ENCODE assay signal across 23 cellular contexts in the genomic region with DNA sequence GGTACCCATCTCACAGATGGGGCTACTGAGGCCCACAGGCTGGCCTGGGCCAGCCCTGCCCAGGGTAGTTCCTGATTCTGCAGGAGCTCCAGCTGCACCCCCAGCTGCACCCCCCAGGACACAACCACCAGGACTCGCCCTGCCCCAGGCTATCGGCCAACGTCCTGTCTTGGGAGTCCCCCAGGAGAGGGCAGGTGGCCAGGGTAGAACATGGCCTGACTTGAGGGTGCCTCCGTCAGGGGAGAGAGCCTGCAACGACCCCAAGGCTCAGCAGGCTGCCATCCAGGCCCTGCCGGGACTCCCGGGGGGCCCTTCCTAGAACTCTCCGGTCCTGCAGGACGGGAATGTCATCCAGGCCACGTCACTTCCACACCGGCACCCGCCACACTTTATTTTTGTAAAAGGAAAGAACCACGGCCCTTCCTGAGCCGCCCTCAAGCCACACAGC. TPM values are rescaled to one million over a fixed set of nuclear protein-coding genes. Genes with fewer than 3 reads are reported as not detected.
DNase-seq lines count a peak whose midpoint lies in the region; ATAC-seq, FAIRE-seq and TF ChIP-seq lines count a peak whose summit lies in the region.
"Had no signal": no experiment of that assay in that cellular context is flagged by ENCODE, and none has a peak within 500 bp of the region (broad histone marks: within the 10 kb centered on the region; RNA-seq: fewer than 3 reads in every experiment).

No MANE protein-coding gene starts in this region.

- H3K4me1 ChIP-seq in esophagus muscularis mucosa, result peaks cover 6 to 32% (median 9%) of the 10 kb centered on the region in 4 donors
- H3K4me1 ChIP-seq in HepG2 (ENCODE audit: insufficient read depth, low read length), result peaks cover 9% of the 10 kb centered on the region; the same call in 1 of the 2 replicates
- H3K4me1 ChIP-seq in skeletal muscle tissue (ENCODE audit: control insufficient read depth in 3 of 3, insufficient read depth in 3 of 3, low read length in 3 of 3), result peaks cover 24 to 40% (median 34%) of the 10 kb centered on the region in 3 donors
- H3K4me1 ChIP-seq: HAP-1 had no signal

- in situ Hi-C loops in HepG2 (cut with HindIII; ENCODE audit: extremely low pct_ligation_motif_present, low pct_unique_long_range_greater_than_20kb), result no loop called here
- in situ Hi-C loops in GM13977 (cut with MboI; ENCODE audit: low pct_unique_long_range_greater_than_20kb, low sequenced_read_pairs, unreplicated experiment), result no loop called here

- no TSS peak for BruUV-seq in HepG2 (replicated peaks; lab: Mats Ljungman, UMichigan)

- no peak overlapping the region for H3K4me2 ChIP-seq in HepG2 (ENCODE audit: low read depth, low read length)

- DNase-seq in H7 (peak; percentile 65), esophagus muscularis mucosa (ENCODE audit: extremely low spot score) (no peak), HepG2 (ENCODE audit: low spot score) (no peak), amygdala (lab: John Stamatoyannopoulos, UW) (no peak), GM13977 (ENCODE audit: low spot score) (no peak), NCI-H1417 treated with DMSO at 0.1 percent for 48 hours (lab: John Stamatoyannopoulos, UW) (no peak)
- DNase-seq: activated CD4-positive, alpha-beta T cell treated with anti-CD3 and anti-CD28 coated beads, Interleukin-2, amount 10 ng/mL, durations not matched to agents 7 days and 5 days; C1 segment of cervical spinal cord; DMS79 treated with DMSO at 0.1 percent for 48 hours; NCI-H1105; NCI-H2029; NCI-H774; stimulated activated CD4-positive, alpha-beta T cell treated with anti-CD3 and anti-CD28 coated beads, Interleukin-1b, Interleukin-23, amount 100 ng/mL, for 48 hours; substantia nigra; T-helper 9 cell; WERI-Rb-1 had no signal

- H3K9me3 ChIP-seq in esophagus muscularis mucosa (no peaks in the 10 kb centered on the region), HepG2 (ENCODE audit: low read length) (no peaks in the 10 kb centered on the region), skeletal muscle tissue (ENCODE audit: control insufficient read depth in 3 of 3, low read length in 3 of 3) (no peaks in the 10 kb centered on the region)
- H3K9me3 ChIP-seq: HAP-1, mucosa of descending colon had no signal

- TF ChIP-seq CTCF in esophagus muscularis mucosa (IDR thresholded peaks at IDR 0.05) (no peak), HepG2 (CRISPR knock-in tag; IDR thresholded peaks at IDR 0.05) (no peak), GM13977 (IDR thresholded peaks at IDR 0.05; ENCODE audit: extremely low read depth, insufficient read depth, missing control alignments) (no peak)

- FAIRE-seq in HepG2 (lab: Jason Lieb, UNC), result no peak
- FAIRE-seq: islet of Langerhans had no signal

- intact Hi-C loops in esophagus muscularis mucosa (cut with DNase I) (no loop called here), HepG2 (cut with micrococcal nuclease; ENCODE audit: unreplicated experiment) (no loop called here)

- TF ChIP-seq EP300 in esophagus muscularis mucosa (IDR thresholded peaks at IDR 0.05), result no peak
- TF ChIP-seq EP300 in HepG2 (IDR thresholded peaks at IDR 0.05; ENCODE audit: low read depth in 2 of 2, low read length in 2 of 2), result no peak
- TF ChIP-seq EP300 in HepG2 (CRISPR knock-in tag; IDR thresholded peaks at IDR 0.05; ENCODE audit: borderline replicate concordance), result no peak

- ATAC-seq in HepG2 (no peak), GM21737 (IDR thresholded peaks at IDR 0.05; ENCODE audit: unreplicated experiment) (no peak)
- ATAC-seq: mucosa of descending colon had no signal

- POLR2A ChIA-PET in HepG2 (lab: Yijun Ruan, JAX), result no interaction called here

- no peak overlapping the region for H3K9ac ChIP-seq in HepG2 (ENCODE audit: insufficient read depth, low read depth, low read length)
- H3K9ac ChIP-seq in skeletal muscle tissue (ENCODE audit: low read depth in 1 of 3, low read length in 3 of 3), result peak overlapping the region; percentile 79 to 85 (median 83)

- H2AFZ ChIP-seq in HepG2 (ENCODE audit: low read length), result no peak overlapping the region

- TF ChIP-seq POLR2A in esophagus muscularis mucosa (IDR thresholded peaks at IDR 0.05; ENCODE audit: low read depth) (no peak), HepG2 (IDR thresholded peaks at IDR 0.05; ENCODE audit: insufficient read depth in 1 of 2, low read depth in 2 of 2, low read length in 2 of 2) (no peak)

- no peaks in the 10 kb centered on the region for H3K79me2 ChIP-seq in HepG2 (ENCODE audit: insufficient read depth, low read length)

- 54% methylated on average over 13 of the region's 14 CpGs for WGBS in esophagus muscularis mucosa
- WGBS in HepG2 (ENCODE audit: low lambda C conversion rate), result 19% methylated on average over 10 of the region's 14 CpGs

- TF ChIP-seq RAD21 in HepG2 (CRISPR knock-in tag; IDR thresholded peaks at IDR 0.05), result no peak

- no peaks in the 10 kb centered on the region for H4K20me1 ChIP-seq in HepG2 (ENCODE audit: insufficient read depth, low read length)

- H3K36me3 ChIP-seq in H7 (replicated peaks; ENCODE audit: control insufficient read depth, insufficient read depth, low read length) (no peaks in the 10 kb centered on the region), esophagus muscularis mucosa (peaks cover 0 to 65% (median 12%) of the 10 kb centered on the region in 4 donors), HepG2 (replicated peaks in 1 of 2; ENCODE audit: control insufficient read depth in 1 of 2, insufficient read depth in 2 of 2, low read length in 2 of 2) (no peaks in the 10 kb centered on the region), skeletal muscle tissue (ENCODE audit: control insufficient read depth in 3 of 3, insufficient read depth in 3 of 3, low read length in 3 of 3) (peaks cover 5 to 20% (median 13%) of the 10 kb centered on the region in 3 donors)

- CTCF ChIA-PET in HepG2 (lab: Yijun Ruan, JAX; ENCODE audit: low intra/inter-chr PET ratio, low total read pairs), result no interaction called here

- H3K27me3 ChIP-seq in H7 (ENCODE audit: control insufficient read depth, insufficient read depth, low read length) (no peaks in the 10 kb centered on the region), esophagus muscularis mucosa (no peaks in the 10 kb centered on the region), HepG2 (ENCODE audit: control insufficient read depth in 1 of 2, insufficient read depth in 2 of 2, low read length in 2 of 2) (peaks cover 32 to 64% of the 10 kb centered on the region in 2 experiments), skeletal muscle tissue (ENCODE audit: control insufficient read depth in 3 of 3, insufficient read depth in 3 of 3, low read length in 3 of 3) (no peaks in the 10 kb centered on the region)

- H3K4me3 ChIP-seq in H7 (ENCODE audit: insufficient read depth, low read depth, low read length), result no peak overlapping the region
- no peak overlapping the region for H3K4me3 ChIP-seq in esophagus muscularis mucosa
- no peak overlapping the region for H3K4me3 ChIP-seq in HepG2 (replicated peaks in 1 of 3; ENCODE audit: insufficient read depth in 1 of 3, low read depth in 2 of 3, low read length in 3 of 3)
- H3K4me3 ChIP-seq in skeletal muscle tissue (ENCODE audit: low read length in 3 of 3), result peak overlapping the region; percentile 30 to 64 (median 57)
- H3K4me3 ChIP-seq: HAP-1, lung, mucosa of descending colon, skin epidermis had no signal

- H3K27ac ChIP-seq in esophagus muscularis mucosa (replicated peaks in 1 of 4) (peak overlapping the region in 3 of 4 donors; percentile 45 to 54 (median 48)), HepG2 (ENCODE audit: extremely low read length, insufficient read depth, low read length) (no peak overlapping the region), skeletal muscle tissue (ENCODE audit: low read depth, low read length) (peak overlapping the region; percentile 99)
- H3K27ac ChIP-seq: WERI-Rb-1 had no signal

RNA-seq across cellular contexts. Expression of gene JAG2, which starts 15.8 kb away (rescaled TPM):
- 13.0 and 17.9 TPM in 2 replicates for total RNA-seq in H7 (2014; rRNA removed; shearing (Covaris generic))
- total RNA-seq in esophagus muscularis mucosa (10 to 100 TPM in 3 of 4 donors, 1 to 10 TPM in 1; 5.0 to 19.0 (median 13.9) TPM), HepG2 (2016; rRNA removed; fragmentation: Illumina TruSeq; extraction: Trizol) (0.04 TPM in 1 of 2 replicates, not detected in the other), skeletal muscle tissue (33.9 TPM)
- total RNA-seq in HepG2 (2016; cell fraction: cytosol; rRNA removed; fragmentation: Illumina TruSeq; extraction: Trizol; ENCODE audit: low read depth), result not detected in 2 replicates
- total RNA-seq in HepG2 (2016; cell fraction: insoluble cytoplasmic fraction; rRNA removed; fragmentation: Illumina TruSeq; extraction: Trizol), result not detected in 2 replicates
- not detected in 2 replicates for total RNA-seq in HepG2 (2016; cell fraction: membrane; rRNA removed; fragmentation: Illumina TruSeq; extraction: Trizol)
- total RNA-seq in HepG2 (2016; cell fraction: nucleus; rRNA removed; fragmentation: Illumina TruSeq; extraction: Trizol), result not detected in 2 replicates
- 0.16 and 0.22 TPM in 2 replicates for polyA plus RNA-seq in HepG2 (2011; rRNA removed)
- 0.04 and 0.10 TPM in 2 replicates for polyA plus RNA-seq in HepG2 (2011; cell fraction: cytosol; rRNA removed)
- polyA plus RNA-seq in HepG2 (2011; cell fraction: nucleus; rRNA removed), result 1.3 and 3.3 TPM in 2 replicates
- 0.16 TPM in 1 of 2 replicates, not detected in the other for polyA plus RNA-seq in HepG2 (2012)
- polyA plus RNA-seq in HepG2 (2016; cell fraction: cytosol; fragmentation: Illumina TruSeq; extraction: Trizol; ENCODE audit: low read depth), result not detected in 2 replicates
- polyA plus RNA-seq in HepG2 (2016; cell fraction: insoluble cytoplasmic fraction; fragmentation: Illumina TruSeq; extraction: Trizol; ENCODE audit: low read depth), result not detected in 2 replicates
- polyA plus RNA-seq in HepG2 (2016; cell fraction: membrane; fragmentation: Illumina TruSeq; extraction: Trizol; ENCODE audit: low read depth), result not detected in 2 replicates
- not detected in 2 replicates for polyA plus RNA-seq in HepG2 (2016; cell fraction: nucleus; fragmentation: Illumina TruSeq; extraction: Trizol; ENCODE audit: insufficient read depth, low read depth)
- polyA minus RNA-seq in HepG2 (2011; rRNA and poly(A)+ RNA removed; ENCODE audit: low replicate concordance), result 0.36 and 6.6 TPM in 2 replicates
- 0.44 TPM in 1 of 2 replicates, not detected in the other for polyA minus RNA-seq in HepG2 (2011; cell fraction: cytosol; rRNA and poly(A)+ RNA removed)
- polyA minus RNA-seq in HepG2 (2011; cell fraction: nucleus; rRNA and poly(A)+ RNA removed), result 0.13 TPM in 1 of 2 replicates, not detected in the other

RNA-seq across cellular contexts. Expression of gene NUDT14, which starts 28.3 kb away (rescaled TPM):
- 30.4 and 33.6 TPM in 2 replicates for total RNA-seq in H7 (2014; rRNA removed; shearing (Covaris generic))
- 1 to 10 TPM; 2.1 to 6.2 (median 5.8) TPM for total RNA-seq in esophagus muscularis mucosa
- total RNA-seq in HepG2 (2016; rRNA removed; fragmentation: Illumina TruSeq; extraction: Trizol), result 4.0 and 5.8 TPM in 2 replicates
- total RNA-seq in HepG2 (2016; cell fraction: cytosol; rRNA removed; fragmentation: Illumina TruSeq; extraction: Trizol; ENCODE audit: low read depth), result 9.0 and 9.9 TPM in 2 replicates
- 4.4 and 5.8 TPM in 2 replicates for total RNA-seq in HepG2 (2016; cell fraction: insoluble cytoplasmic fraction; rRNA removed; fragmentation: Illumina TruSeq; extraction: Trizol)
- total RNA-seq in HepG2 (2016; cell fraction: membrane; rRNA removed; fragmentation: Illumina TruSeq; extraction: Trizol), result 7.1 and 10.6 TPM in 2 replicates
- 2.4 and 2.7 TPM in 2 replicates for total RNA-seq in HepG2 (2016; cell fraction: nucleus; rRNA removed; fragmentation: Illumina TruSeq; extraction: Trizol)
- 6.1 and 6.7 TPM in 2 replicates for polyA plus RNA-seq in HepG2 (2011; rRNA removed)
- polyA plus RNA-seq in HepG2 (2011; cell fraction: cytosol; rRNA removed), result 5.7 and 9.2 TPM in 2 replicates
- 5.6 and 6.5 TPM in 2 replicates for polyA plus RNA-seq in HepG2 (2011; cell fraction: nucleus; rRNA removed)
- polyA plus RNA-seq in HepG2 (2012), result 4.5 and 5.4 TPM in 2 replicates
- 11.3 and 13.8 TPM in 2 replicates for polyA plus RNA-seq in HepG2 (2016; cell fraction: cytosol; fragmentation: Illumina TruSeq; extraction: Trizol; ENCODE audit: low read depth)
- 4.0 and 5.1 TPM in 2 replicates for polyA plus RNA-seq in HepG2 (2016; cell fraction: insoluble cytoplasmic fraction; fragmentation: Illumina TruSeq; extraction: Trizol; ENCODE audit: low read depth)
- polyA plus RNA-seq in HepG2 (2016; cell fraction: membrane; fragmentation: Illumina TruSeq; extraction: Trizol; ENCODE audit: low read depth), result 7.8 and 10.1 TPM in 2 replicates
- 5.5 and 5.6 TPM in 2 replicates for polyA plus RNA-seq in HepG2 (2016; cell fraction: nucleus; fragmentation: Illumina TruSeq; extraction: Trizol; ENCODE audit: insufficient read depth, low read depth)
- 3.5 and 4.3 TPM in 2 replicates for polyA minus RNA-seq in HepG2 (2011; rRNA and poly(A)+ RNA removed; ENCODE audit: low replicate concordance)
- 1.3 and 3.4 TPM in 2 replicates for polyA minus RNA-seq in HepG2 (2011; cell fraction: cytosol; rRNA and poly(A)+ RNA removed)
- 1.3 and 1.9 TPM in 2 replicates for polyA minus RNA-seq in HepG2 (2011; cell fraction: nucleus; rRNA and poly(A)+ RNA removed)
- 17.2 TPM for total RNA-seq in skeletal muscle tissue

Comparison
In these comparisons a context has a peak if more than half of its experiments do, and no peak if none do; other contexts are left out.
1. H3K4me3 ChIP-seq: peak in skeletal muscle tissue (3 of 3); none in H7 (single experiment), esophagus muscularis mucosa (0 of 4) and HepG2 (0 of 3).
2. RNA of gene JAG2, which starts 15.8 kb away (total RNA-seq): 33.9 TPM in skeletal muscle tissue (single experiment), 13.0 to 17.9 TPM in H7 and 5.0 to 19.0 TPM in esophagus muscularis mucosa; 0.04 TPM in HepG2; every median in the first group is over 4 times any median in the second.